Comparison of ENCODE assay signal across 22 cellular contexts in genomic region chr6:3353939-3354338, GRCh38.
DNase-seq lines count a peak whose midpoint lies in the region; ATAC-seq, FAIRE-seq and TF ChIP-seq lines count a peak whose summit lies in the region.
"Had no signal": no experiment of that assay in that cellular context is flagged by ENCODE, and none has a peak within 500 bp of the region (broad histone marks: within the 10 kb centered on the region; RNA-seq: fewer than 3 reads in every experiment).

No MANE protein-coding gene starts in this region.

- no peaks in the 10 kb centered on the region for H3K9me3 ChIP-seq in BLaER1
- H3K9me3 ChIP-seq in esophagus squamous epithelium: no peaks in the 10 kb centered on the region

- no peak for FAIRE-seq in H54 (lab: Jason Lieb, UNC)
- FAIRE-seq: A204.1, small intestine had no signal

- H3K4me1 ChIP-seq in BLaER1 (peaks cover 89% of the 10 kb centered on the region), esophagus squamous epithelium (peaks cover 15 to 87% (median 32%) of the 10 kb centered on the region in 3 donors)

- H3K36me3 ChIP-seq in BLaER1: no peaks in the 10 kb centered on the region
- no peaks in the 10 kb centered on the region for H3K36me3 ChIP-seq in esophagus squamous epithelium

- POLR2A ChIA-PET in T-cell (lab: Charles Lee): no interaction called here

- DNase-seq in T-cell (no peak), esophagus squamous epithelium (lab: John Stamatoyannopoulos, UW) (no peak), posterior vena cava (ENCODE audit: low spot score) (peak; percentile 16), ACHN (no peak), NCI-H146 treated with DMSO at 0.1 percent for 48 hours (lab: John Stamatoyannopoulos, UW; ENCODE audit: unreplicated experiment) (no peak), H54 (ENCODE audit: insufficient read length, low spot score) (no peak)
- DNase-seq: activated B cell treated with CpG ODN at 0.5 μM for 24 hours; activated CD4-positive, alpha-beta memory T cell treated with anti-CD3 and anti-CD28 coated beads for 36 hours; activated effector memory CD4-positive, alpha-beta T cell treated with Interleukin-2 at 50 U/mL for 16 hours; activated naive CD8-positive, alpha-beta T cell treated with anti-CD3 and anti-CD28 coated beads, Interleukin-2, amount 10 ng/mL, durations not matched to agents 7 days and 5 days; effector memory CD4-positive, alpha-beta T cell; KBM-7; NCI-H1436; NCI-H510A; small intestine; stimulated activated CD4-positive, alpha-beta T cell treated with anti-CD3 and anti-CD28 coated beads, Interleukin-2, amount 100 ng/mL, for 24 hours; stimulated activated naive B cell treated with anti-CD40 and anti-IgM and Interleukin-4, amounts not matched to agents 10 μg/mL and 1 μg/mL and 100 μg/mL, for 72 hours had no signal

- peak overlapping the region; percentile 15 to 50 for H3K27ac Mint-ChIP-seq in T-cell
- H3K27ac Mint-ChIP-seq: activated naive CD8-positive, alpha-beta T cell treated with anti-CD3 and anti-CD28 coated beads, Interleukin-2, amount 10 ng/mL, durations not matched to agents 7 days and 5 days; natural killer cell treated with Interleukin-12 subunit alpha and Interleukin-12 subunit beta and Interleukin-15 and Interleukin-18, amount 100 ng/mL, for 72 hours; stimulated activated naive B cell treated with anti-CD40 and anti-IgM and Interleukin-4, amounts not matched to agents 10 μg/mL and 1 μg/mL and 100 μg/mL, for 72 hours had no signal

- CTCF ChIA-PET in T-cell (lab: Charles Lee): no interaction called here

- H3K4me2 ChIP-seq in BLaER1: peak overlapping the region; percentile 86

- H3K4me1 Mint-ChIP-seq in T-cell: peaks cover 30 to 46% (median 44%) of the 10 kb centered on the region in 3 donors

- TF ChIP-seq CTCF in esophagus squamous epithelium (IDR thresholded peaks at IDR 0.05): no peak

- whole genome bisulfite sequencing in esophagus squamous epithelium, 2 donors: 74 to 95% methylated on average over 4 to 5 of the region's 5 CpGs

- no peak overlapping the region for H3K9ac ChIP-seq in BLaER1

- no peak overlapping the region for H3K4me3 Mint-ChIP-seq in T-cell
- H3K4me3 Mint-ChIP-seq: activated B cell treated with CpG ODN at 0.5 μM for 24 hours; activated CD4-positive, alpha-beta memory T cell treated with anti-CD3 and anti-CD28 coated beads for 36 hours; activated naive CD8-positive, alpha-beta T cell treated with anti-CD3 and anti-CD28 coated beads, Interleukin-2, amount 10 ng/mL, durations not matched to agents 7 days and 5 days; natural killer cell treated with Interleukin-12 subunit alpha and Interleukin-12 subunit beta and Interleukin-15 and Interleukin-18, amount 100 ng/mL, for 72 hours; stimulated activated naive B cell treated with anti-CD40 and anti-IgM and Interleukin-4, amounts not matched to agents 10 μg/mL and 1 μg/mL and 100 μg/mL, for 72 hours had no signal

- TF ChIP-seq POLR2A in esophagus squamous epithelium (IDR thresholded peaks at IDR 0.05) (no peak), H54 (IDR thresholded peaks at IDR 0.05; ENCODE audit: low read depth, low read length) (no peak)

- ATAC-seq in T-cell (replicated peaks in 1 of 4) (no peak), HG02970 (IDR thresholded peaks at IDR 0.05; ENCODE audit: low FRiP score, unreplicated experiment) (no peak)
- ATAC-seq: natural killer cell treated with Interleukin-12 subunit alpha and Interleukin-12 subunit beta and Interleukin-15 and Interleukin-18, amount 100 ng/mL, for 72 hours; stimulated activated naive B cell treated with anti-CD40 and anti-IgM and Interleukin-4, amounts not matched to agents 10 μg/mL and 1 μg/mL and 100 μg/mL, for 72 hours had no signal

- H3K27ac ChIP-seq in BLaER1 (peak overlapping the region; percentile 86), esophagus squamous epithelium (peak overlapping the region in 3 of 4 donors; percentile 92 to 95 (median 95))

- no peak overlapping the region for H3K4me3 ChIP-seq in BLaER1
- no peak overlapping the region for H3K4me3 ChIP-seq in esophagus squamous epithelium
- H3K4me3 ChIP-seq: SK-N-MC had no signal

- no peaks in the 10 kb centered on the region for H3K27me3 Mint-ChIP-seq in T-cell
- H3K27me3 Mint-ChIP-seq: activated CD4-positive, alpha-beta memory T cell treated with anti-CD3 and anti-CD28 coated beads for 36 hours had no signal

- no peaks in the 10 kb centered on the region for H3K9me3 Mint-ChIP-seq in T-cell
- H3K9me3 Mint-ChIP-seq: activated B cell treated with CpG ODN at 0.5 μM for 24 hours; activated CD4-positive, alpha-beta memory T cell treated with anti-CD3 and anti-CD28 coated beads for 36 hours; activated naive CD8-positive, alpha-beta T cell treated with anti-CD3 and anti-CD28 coated beads, Interleukin-2, amount 10 ng/mL, durations not matched to agents 7 days and 5 days; natural killer cell treated with Interleukin-12 subunit alpha and Interleukin-12 subunit beta and Interleukin-15 and Interleukin-18, amount 100 ng/mL, for 72 hours; stimulated activated naive B cell treated with anti-CD40 and anti-IgM and Interleukin-4, amounts not matched to agents 10 μg/mL and 1 μg/mL and 100 μg/mL, for 72 hours had no signal

- in situ Hi-C loops in ACHN (cut with HindIII; ENCODE audit: low pct_ligation_motif_present, low pct_unique_long_range_greater_than_20kb, low sequenced_read_pairs): no loop called here

- H3K27me3 ChIP-seq in BLaER1 (no peaks in the 10 kb centered on the region), esophagus squamous epithelium (no peaks in the 10 kb centered on the region)

- H4K20me1 ChIP-seq in BLaER1: no peaks in the 10 kb centered on the region

- no peaks in the 10 kb centered on the region for H3K36me3 Mint-ChIP-seq in T-cell
- H3K36me3 Mint-ChIP-seq: activated CD4-positive, alpha-beta memory T cell treated with anti-CD3 and anti-CD28 coated beads for 36 hours; activated naive CD8-positive, alpha-beta T cell treated with anti-CD3 and anti-CD28 coated beads, Interleukin-2, amount 10 ng/mL, durations not matched to agents 7 days and 5 days; natural killer cell treated with Interleukin-12 subunit alpha and Interleukin-12 subunit beta and Interleukin-15 and Interleukin-18, amount 100 ng/mL, for 72 hours; stimulated activated naive B cell treated with anti-CD40 and anti-IgM and Interleukin-4, amounts not matched to agents 10 μg/mL and 1 μg/mL and 100 μg/mL, for 72 hours had no signal

- intact Hi-C loops in esophagus squamous epithelium (cut with DNase I): no loop called here
- intact Hi-C loops in posterior vena cava (cut with DNase I): no loop called here
